In genomic region chr1:186026946-186027345, GRCh38 we compare ENCODE assay signal across 17 cellular contexts.
"Had no signal": no experiment of that assay in that cellular context is flagged by ENCODE, and none has a peak within 500 bp of the region (broad histone marks: within the 10 kb centered on the region; RNA-seq: fewer than 3 reads in every experiment).

No MANE protein-coding gene starts in this region.

- H3K27ac ChIP-seq: coronary artery, foreskin keratinocyte, hepatocyte, neutrophil, ovary, right atrium auricular region, stomach had no signal

- H3K27ac Mint-ChIP-seq: endodermal cell; naive thymus-derived CD4-positive, alpha-beta T cell had no signal

- H3K4me1 ChIP-seq: foreskin keratinocyte, right atrium auricular region, stomach had no signal

- H3K36me3 ChIP-seq: neutrophil, ovary, right atrium auricular region, stomach had no signal

- H3K4me3 ChIP-seq: coronary artery, hepatocyte, ovary, right atrium auricular region, stomach had no signal

- H3K9me3 ChIP-seq: neutrophil, ovary had no signal

- H3K27me3 ChIP-seq: foreskin keratinocyte, hepatocyte, neutrophil, ovary, right atrium auricular region, stomach had no signal

- H3K4me1 Mint-ChIP-seq: endodermal cell; naive thymus-derived CD4-positive, alpha-beta T cell had no signal

- ATAC-seq: foreskin keratinocyte; naive thymus-derived CD4-positive, alpha-beta T cell had no signal

- DNase-seq: effector CD4-positive, alpha-beta T cell; endodermal cell; erythroblast; foreskin keratinocyte; mammary epithelial cell; naive thymus-derived CD4-positive, alpha-beta T cell; ovary; small intestine; stimulated activated CD4-positive, alpha-beta T cell treated with anti-CD3 and anti-CD28 coated beads, Interleukin-12 subunit alpha, Interleukin-12 subunit beta, amount 100 ng/mL, for 4 hours; stimulated activated naive CD4-positive, alpha-beta T cell; stomach; substantia nigra; trophoblast cell had no signal

- H3K4me3 Mint-ChIP-seq: endodermal cell; naive thymus-derived CD4-positive, alpha-beta T cell had no signal
